11 cellular contexts compared by ENCODE assay signal in genomic region chr18:58567453-58568196, GRCh38.
DNase-seq lines count a peak whose midpoint lies in the region; ATAC-seq and TF ChIP-seq lines count a peak whose summit lies in the region.
"Had no signal": no experiment of that assay in that cellular context is flagged by ENCODE, and none has a peak within 500 bp of the region (broad histone marks: within the 10 kb centered on the region; RNA-seq: fewer than 3 reads in every experiment).

No MANE protein-coding gene starts in this region.

- intact Hi-C loops in dendritic cell treated with granulocyte-macrophage colony-stimulating factor and Interleukin-4, amounts not matched to agents 40 ng/mL and 50 ng/mL, for 4 days (cut with micrococcal nuclease) = no loop called here
- intact Hi-C loops in right lobe of liver (cut with DNase I) (no loop called here), aorta (cut with DNase I) (no loop called here)

- POLR2A ChIA-PET in AG04449 (lab: Yijun Ruan, JAX) = interaction anchor here (1.0 to 1.7 kb wide), 3 partner anchors 9 to 103 kb away, joined by 4 to 8 read pairs (median 4); partner anchors contain the start of gene MALT1

- peak; percentile 93 for DNase-seq in AG04449 (ENCODE audit: low read depth, low spot score)
- DNase-seq in M059J (ENCODE audit: low read depth) = peak; percentile 97
- DNase-seq in right lobe of liver = peak in 2 of 3 donors; percentile 28 to 77
- DNase-seq in aorta = no peak
- DNase-seq: dorsolateral prefrontal cortex, H9 had no signal

- no peaks in the 10 kb centered on the region for H3K9me3 Mint-ChIP-seq in dendritic cell treated with granulocyte-macrophage colony-stimulating factor and Interleukin-4, amounts not matched to agents 40 ng/mL and 50 ng/mL, for 4 days
- H3K9me3 Mint-ChIP-seq: H9 had no signal

- H3K36me3 ChIP-seq in right lobe of liver (no peaks in the 10 kb centered on the region), aorta (ENCODE audit: control insufficient read depth in 1 of 2, insufficient read depth in 2 of 2, low read length in 1 of 2) (no peaks in the 10 kb centered on the region)

- ATAC-seq in right lobe of liver (peak; percentile 62 to 75 (median 71)), GM19397 (IDR thresholded peaks at IDR 0.05; ENCODE audit: unreplicated experiment) (no peak), HG02973 (IDR thresholded peaks at IDR 0.05; ENCODE audit: unreplicated experiment) (no peak), GM19463 (IDR thresholded peaks at IDR 0.05; ENCODE audit: unreplicated experiment) (no peak), aorta (ENCODE audit: low FRiP score) (no peak)

- peaks cover 4% of the 10 kb centered on the region for H3K27me3 Mint-ChIP-seq in dendritic cell treated with granulocyte-macrophage colony-stimulating factor and Interleukin-4, amounts not matched to agents 40 ng/mL and 50 ng/mL, for 4 days

- H3K4me1 Mint-ChIP-seq in dendritic cell treated with granulocyte-macrophage colony-stimulating factor and Interleukin-4, amounts not matched to agents 40 ng/mL and 50 ng/mL, for 4 days (ENCODE audit: low read depth) = peaks cover 32% of the 10 kb centered on the region

- WGBS in right lobe of liver (ENCODE audit: insufficient coverage, low coverage, low lambda C conversion rate, missing lambda C conversion rate) = 28% methylated on average over 9 of the region's 9 CpGs
- WGBS in aorta, 2 donors = 44 to 46% methylated on average over 9 of the region's 9 CpGs

- H3K9me3 ChIP-seq in right lobe of liver (no peaks in the 10 kb centered on the region), aorta (ENCODE audit: control insufficient read depth, low read length) (no peaks in the 10 kb centered on the region)

- peak; percentile 56 for TF ChIP-seq POLR2A in right lobe of liver (IDR thresholded peaks at IDR 0.05)

- H3K4me3 ChIP-seq in AG04449 (ENCODE audit: low read depth, low read length) = no peak overlapping the region
- no peak overlapping the region for H3K4me3 ChIP-seq in right lobe of liver
- H3K4me3 ChIP-seq in aorta (ENCODE audit: low read length in 2 of 2) = no peak overlapping the region
- H3K4me3 ChIP-seq: dorsolateral prefrontal cortex had no signal

- TF ChIP-seq CTCF in AG04449 (IDR thresholded peaks at IDR 0.05; ENCODE audit: insufficient read depth, low read length, missing control alignments) = no peak
- TF ChIP-seq CTCF in right lobe of liver (IDR thresholded peaks at IDR 0.05) = no peak

- peak overlapping the region; percentile 60 for H3K27ac Mint-ChIP-seq in dendritic cell treated with granulocyte-macrophage colony-stimulating factor and Interleukin-4, amounts not matched to agents 40 ng/mL and 50 ng/mL, for 4 days
- H3K27ac Mint-ChIP-seq: H9 had no signal

- H3K27ac ChIP-seq in right lobe of liver (peak overlapping the region; percentile 61 to 90 (median 86)), aorta (ENCODE audit: low read depth in 1 of 2, low read length in 2 of 2) (no peak overlapping the region)
- H3K27ac ChIP-seq: dorsolateral prefrontal cortex had no signal

- CTCF ChIA-PET in AG04449 (lab: Yijun Ruan, JAX) = interaction anchor here (1.3 to 2.9 kb wide), 4 partner anchors 12 to 201 kb away, joined by 3 to 14 read pairs (median 3); no protein-coding TSS in a partner anchor

- no peaks in the 10 kb centered on the region for H3K36me3 Mint-ChIP-seq in dendritic cell treated with granulocyte-macrophage colony-stimulating factor and Interleukin-4, amounts not matched to agents 40 ng/mL and 50 ng/mL, for 4 days (ENCODE audit: low read depth)

- H3K4me1 ChIP-seq in right lobe of liver = peaks cover 0 to 39% (median 12%) of the 10 kb centered on the region in 4 donors
- H3K4me1 ChIP-seq in aorta (ENCODE audit: control insufficient read depth in 1 of 2, insufficient read depth in 2 of 2, low read length in 2 of 2) = no peaks in the 10 kb centered on the region

- H3K27me3 ChIP-seq in right lobe of liver (no peaks in the 10 kb centered on the region), aorta (ENCODE audit: control insufficient read depth in 1 of 2, insufficient read depth in 2 of 2, low read length in 1 of 2) (no peaks in the 10 kb centered on the region)

- no peak overlapping the region for H3K4me3 Mint-ChIP-seq in dendritic cell treated with granulocyte-macrophage colony-stimulating factor and Interleukin-4, amounts not matched to agents 40 ng/mL and 50 ng/mL, for 4 days
- H3K4me3 Mint-ChIP-seq: CD14-positive monocyte, H9 had no signal

Comparison
In these comparisons a context has a peak if more than half of its experiments do, and no peak if none do; other contexts are left out.
1. DNase-seq: peak in AG04449 (single experiment), M059J (single experiment) and right lobe of liver (2 of 3); none in aorta (0 of 2).
2. ATAC-seq: peak in right lobe of liver (4 of 4); none in GM19397 (single experiment), HG02973 (single experiment), GM19463 (single experiment) and aorta (single experiment).
3. H3K27ac ChIP-seq: peak in right lobe of liver (3 of 3); none in aorta (0 of 2).